Comparison of ENCODE assay signal across 9 cellular contexts in genomic region chr11:120208777-120209176, GRCh38. TPM values are rescaled to one million over a fixed set of nuclear protein-coding genes. Genes with fewer than 3 reads are reported as not detected.
DNase-seq lines count a peak whose midpoint lies in the region; ATAC-seq and TF ChIP-seq lines count a peak whose summit lies in the region.
"Had no signal": no experiment of that assay in that cellular context is flagged by ENCODE, and none has a peak within 500 bp of the region (broad histone marks: within the 10 kb centered on the region; RNA-seq: fewer than 3 reads in every experiment).

No MANE protein-coding gene starts in this region.

- H3K4me3 ChIP-seq in brain microvascular endothelial cell (ENCODE audit: low read depth, low read length) (no peak overlapping the region), lower leg skin (ENCODE audit: low read depth, poor library complexity, severe bottlenecking) (no peak overlapping the region)

- 47 to 49% methylated on average over 5 to 6 of the region's 6 CpGs for WGBS in lower leg skin, 2 donors

- peaks cover 4% of the 10 kb centered on the region for H3K4me1 Mint-ChIP-seq in glutamatergic neuron (ENCODE audit: low read depth, unreplicated experiment)

- peaks cover 10% of the 10 kb centered on the region for H3K9me3 Mint-ChIP-seq in glutamatergic neuron (ENCODE audit: unreplicated experiment)

- H3K27ac Mint-ChIP-seq in glutamatergic neuron (ENCODE audit: unreplicated experiment), result no peak overlapping the region

- H3K27me3 ChIP-seq in brain microvascular endothelial cell (replicated peaks), result no peaks in the 10 kb centered on the region

- ATAC-seq in HG03196 (IDR thresholded peaks at IDR 0.05; ENCODE audit: unreplicated experiment), result no peak

- TF ChIP-seq CTCF in brain microvascular endothelial cell (IDR thresholded peaks at IDR 0.05; ENCODE audit: low read depth, low read length, missing control alignments), result no peak
- no peak for TF ChIP-seq CTCF in lower leg skin (IDR thresholded peaks at IDR 0.05)
- TF ChIP-seq CTCF in glutamatergic neuron (IDR thresholded peaks at IDR 0.05; ENCODE audit: partially characterized antibody, unreplicated experiment), result no peak

- peaks cover 20% of the 10 kb centered on the region for H3K27me3 Mint-ChIP-seq in glutamatergic neuron (ENCODE audit: unreplicated experiment)

- intact Hi-C loops in lower leg skin (cut with DNase I; ENCODE audit: low total_unique reads), result no loop called here

- TF ChIP-seq POLR2A in lower leg skin (IDR thresholded peaks at IDR 0.05), result no peak

- H3K4me3 Mint-ChIP-seq in glutamatergic neuron (ENCODE audit: unreplicated experiment), result no peak overlapping the region

- H3K36me3 Mint-ChIP-seq in glutamatergic neuron (ENCODE audit: unreplicated experiment), result no peaks in the 10 kb centered on the region

- peaks cover 2% of the 10 kb centered on the region for H3K36me3 ChIP-seq in brain microvascular endothelial cell (replicated peaks)

- in situ Hi-C loops in brain microvascular endothelial cell (cut with HindIII; ENCODE audit: low pct_ligation_motif_present, low sequenced_read_pairs), result no loop called here

- H3K27ac ChIP-seq in brain microvascular endothelial cell, result no peak overlapping the region

- peak; percentile 84 for DNase-seq in A172 (ENCODE audit: low spot score)
- DNase-seq in Kasumi-1 (lab: John Stamatoyannopoulos, UW), result peak; percentile 63 to 71
- DNase-seq in brain microvascular endothelial cell, result peak; percentile 29
- peak; percentile 72 to 92 for DNase-seq in lower leg skin (ENCODE audit: low spot score in 2 of 2)
- DNase-seq in glutamatergic neuron, result no peak
- DNase-seq in islet precursor cell, result no peak
- DNase-seq in DMS53 treated with DMSO at 0.1 percent for 48 hours (lab: John Stamatoyannopoulos, UW; ENCODE audit: unreplicated experiment), result no peak
- DNase-seq: kidney had no signal

RNA-seq across cellular contexts. Expression of gene OAF, which starts 2.1 kb away (rescaled TPM):
- 45.9 and 57.6 TPM in 2 replicates for total RNA-seq in A172 (2014; rRNA removed; shearing (Covaris generic))
- total RNA-seq in lower leg skin (10 to 100 TPM in 2 of 4 donors, 1 to 10 TPM in 2; 3.0 to 15.4 (median 9.1) TPM), glutamatergic neuron (ENCODE audit: unreplicated experiment) (not detected)

RNA-seq across cellular contexts. Expression of gene POU2F3, which starts 31.2 kb away (rescaled TPM):
- 0.07 and 0.48 TPM in 2 replicates for total RNA-seq in A172 (2014; rRNA removed; shearing (Covaris generic))
- 100 to 1,000 TPM in 3 of 4 donors, 10 to 100 TPM in 1; 74.1 to 112 (median 103) TPM for total RNA-seq in lower leg skin
- total RNA-seq in glutamatergic neuron (ENCODE audit: unreplicated experiment), result not detected

Comparison
In these comparisons a context has a peak if more than half of its experiments do, and no peak if none do; other contexts are left out.
1. DNase-seq: peak in A172 (single experiment), Kasumi-1 (2 of 2), brain microvascular endothelial cell (single experiment) and lower leg skin (2 of 2); none in glutamatergic neuron (single experiment), islet precursor cell (single experiment) and DMS53 treated with DMSO at 0.1 percent for 48 hours (single experiment).
2. RNA of gene POU2F3, which starts 31.2 kb away (total RNA-seq): 74.1 to 112 TPM in lower leg skin; 0.07 to 0.48 TPM in A172 and not detected in glutamatergic neuron (single experiment); every median in the first group is over 10 times any median in the second.